8 cellular contexts compared by ENCODE assay signal in the genomic region with DNA sequence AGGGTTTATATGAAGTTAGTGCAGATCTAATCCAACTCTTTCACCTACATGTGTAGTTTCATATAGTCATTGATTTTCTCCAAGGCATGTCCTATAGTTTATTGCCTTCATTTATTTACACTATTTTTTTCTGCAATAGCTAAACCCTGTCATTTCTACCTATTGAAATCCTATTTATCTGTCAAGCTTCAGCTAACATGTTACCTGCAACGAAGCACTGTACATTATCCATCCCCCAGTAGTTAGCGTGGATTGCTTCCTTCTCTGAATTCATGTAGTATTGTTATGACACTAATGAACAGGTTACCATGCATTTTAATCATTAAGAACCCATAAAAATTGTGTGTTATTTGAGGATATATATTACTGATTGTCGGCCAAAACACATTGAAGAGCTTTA.
"Had no signal": no experiment of that assay in that cellular context is flagged by ENCODE, and none has a peak within 500 bp of the region (broad histone marks: within the 10 kb centered on the region; RNA-seq: fewer than 3 reads in every experiment).

No MANE protein-coding gene starts in this region.

- H3K27ac ChIP-seq: HL-60 had no signal

- H3K36me3 Mint-ChIP-seq: IgD-negative memory B cell had no signal

- DNase-seq: IMR-90, KBM-7, KG1 had no signal

- H3K4me1 Mint-ChIP-seq: IgD-negative memory B cell had no signal

- H3K4me3 Mint-ChIP-seq: IgD-negative memory B cell had no signal

- H3K27me3 Mint-ChIP-seq: IgD-negative memory B cell had no signal

- FAIRE-seq: HepG2, HTR-8/SVneo, K562 had no signal

- H3K4me3 ChIP-seq: K562 had no signal

- H3K27ac Mint-ChIP-seq: IgD-negative memory B cell had no signal

- ATAC-seq: HepG2, K562 had no signal
